In the genomic region with DNA sequence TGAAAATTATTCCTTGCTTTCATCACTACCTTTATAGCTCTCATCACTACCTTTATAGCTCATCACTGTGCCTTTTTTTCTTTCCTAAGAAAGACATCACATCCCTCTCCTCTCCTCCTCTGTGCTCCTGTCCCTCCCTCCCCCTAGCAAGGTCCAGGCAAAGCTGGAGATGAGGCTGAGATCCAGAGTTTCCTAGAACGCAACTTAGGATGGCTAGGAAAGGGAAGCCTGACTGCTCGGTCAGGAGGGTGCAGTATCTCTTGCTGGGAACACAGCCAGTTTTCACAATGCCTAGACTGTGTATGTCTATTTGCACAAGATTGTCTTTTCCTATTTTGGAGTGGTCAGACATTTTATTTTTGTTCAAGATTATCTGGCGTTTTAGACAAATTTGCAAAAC, we compare ENCODE assay signal across 21 cellular contexts. TPM values are rescaled to one million over a fixed set of nuclear protein-coding genes. Genes with fewer than 3 reads are reported as not detected.
"Had no signal": no experiment of that assay in that cellular context is flagged by ENCODE, and none has a peak within 500 bp of the region (broad histone marks: within the 10 kb centered on the region; RNA-seq: fewer than 3 reads in every experiment).

No MANE protein-coding gene starts in this region.

- H3K4me1 Mint-ChIP-seq: stimulated activated naive B cell treated with anti-CD40 and anti-IgM and Interleukin-4, amounts not matched to agents 10 μg/mL and 1 μg/mL and 100 μg/mL, for 72 hours; stimulated activated naive CD8-positive, alpha-beta T cell treated with anti-CD3 and anti-CD28 coated beads, Interleukin-15, amount 100 ng/mL, for 72 hours had no signal

- H3K27ac Mint-ChIP-seq: natural killer cell treated with Interleukin-12 subunit alpha and Interleukin-12 subunit beta and Interleukin-15 and Interleukin-18, amount 100 ng/mL, for 72 hours; stimulated activated naive B cell treated with anti-CD40 and anti-IgM and Interleukin-4, amounts not matched to agents 10 μg/mL and 1 μg/mL and 100 μg/mL, for 72 hours; stimulated activated naive CD8-positive, alpha-beta T cell treated with anti-CD3 and anti-CD28 coated beads, Interleukin-15, amount 100 ng/mL, for 72 hours had no signal

- ATAC-seq: left lung; natural killer cell treated with Interleukin-12 subunit alpha and Interleukin-12 subunit beta and Interleukin-15 and Interleukin-18, amount 100 ng/mL, for 72 hours; psoas muscle; stimulated activated naive B cell treated with anti-CD40 and anti-IgM and Interleukin-4, amounts not matched to agents 10 μg/mL and 1 μg/mL and 100 μg/mL, for 72 hours; stimulated activated naive CD8-positive, alpha-beta T cell treated with anti-CD3 and anti-CD28 coated beads, Interleukin-15, amount 100 ng/mL, for 72 hours had no signal

- H3K4me1 ChIP-seq: colonic mucosa, left lung had no signal

- H3K4me3 ChIP-seq: colonic mucosa, left lung, lung, psoas muscle, sigmoid colon, skin epidermis, thoracic aorta, transverse colon had no signal

- H3K9me3 ChIP-seq: colonic mucosa, left lung, psoas muscle, sigmoid colon, thoracic aorta, transverse colon had no signal

- DNase-seq: cerebellar nuclear complex; colonic mucosa; dermis blood vessel endothelial cell; foreskin melanocyte; hypothalamus; islet precursor cell; left lung; mesenchymal stem cell; midbrain; retina; sigmoid colon; stimulated activated CD4-positive, alpha-beta T cell treated with anti-CD3 and anti-CD28 coated beads, Interleukin-2, amount 100 ng/mL, for 24 hours; stimulated activated CD4-positive, alpha-beta T cell treated with anti-CD3 and anti-CD28 coated beads, Interleukin-4, amount 100 ng/mL, for 4 hours; stimulated activated naive B cell treated with anti-CD40 and anti-IgM and Interleukin-4, amounts not matched to agents 10 μg/mL and 1 μg/mL and 100 μg/mL, for 72 hours; stimulated activated naive CD8-positive, alpha-beta T cell treated with anti-CD3 and anti-CD28 coated beads, Interleukin-15, amount 100 ng/mL, for 72 hours; transverse colon had no signal

- H3K27ac ChIP-seq: colonic mucosa, left lung, psoas muscle, sigmoid colon, skin epidermis, thoracic aorta, transverse colon had no signal

- H3K9me3 Mint-ChIP-seq: natural killer cell treated with Interleukin-12 subunit alpha and Interleukin-12 subunit beta and Interleukin-15 and Interleukin-18, amount 100 ng/mL, for 72 hours; stimulated activated naive B cell treated with anti-CD40 and anti-IgM and Interleukin-4, amounts not matched to agents 10 μg/mL and 1 μg/mL and 100 μg/mL, for 72 hours; stimulated activated naive CD8-positive, alpha-beta T cell treated with anti-CD3 and anti-CD28 coated beads, Interleukin-15, amount 100 ng/mL, for 72 hours had no signal

- H3K4me3 Mint-ChIP-seq: natural killer cell treated with Interleukin-12 subunit alpha and Interleukin-12 subunit beta and Interleukin-15 and Interleukin-18, amount 100 ng/mL, for 72 hours; stimulated activated naive B cell treated with anti-CD40 and anti-IgM and Interleukin-4, amounts not matched to agents 10 μg/mL and 1 μg/mL and 100 μg/mL, for 72 hours; stimulated activated naive CD8-positive, alpha-beta T cell treated with anti-CD3 and anti-CD28 coated beads, Interleukin-15, amount 100 ng/mL, for 72 hours had no signal

- H3K36me3 ChIP-seq: colonic mucosa, transverse colon had no signal

- H3K27me3 ChIP-seq: colonic mucosa, left lung, sigmoid colon, transverse colon had no signal

- H3K36me3 Mint-ChIP-seq: natural killer cell treated with Interleukin-12 subunit alpha and Interleukin-12 subunit beta and Interleukin-15 and Interleukin-18, amount 100 ng/mL, for 72 hours had no signal

- H3K27me3 Mint-ChIP-seq: natural killer cell treated with Interleukin-12 subunit alpha and Interleukin-12 subunit beta and Interleukin-15 and Interleukin-18, amount 100 ng/mL, for 72 hours; stimulated activated naive B cell treated with anti-CD40 and anti-IgM and Interleukin-4, amounts not matched to agents 10 μg/mL and 1 μg/mL and 100 μg/mL, for 72 hours; stimulated activated naive CD8-positive, alpha-beta T cell treated with anti-CD3 and anti-CD28 coated beads, Interleukin-15, amount 100 ng/mL, for 72 hours had no signal

RNA-seq across cellular contexts. Expression of a gene that starts 24.7 kb away (rescaled TPM):
- total RNA-seq: natural killer cell treated with Interleukin-12 subunit alpha and Interleukin-12 subunit beta and Interleukin-15 and Interleukin-18, amount 100 ng/mL, for 72 hours had no signal
